ENCODE assay signal across 17 cellular contexts in genomic region chr19:23527797-23528196, GRCh38.
DNase-seq lines count a peak whose midpoint lies in the region; ATAC-seq and TF ChIP-seq lines count a peak whose summit lies in the region.
"Had no signal": no experiment of that assay in that cellular context is flagged by ENCODE, and none has a peak within 500 bp of the region (broad histone marks: within the 10 kb centered on the region; RNA-seq: fewer than 3 reads in every experiment).

No MANE protein-coding gene starts in this region.

- peaks cover 2% of the 10 kb centered on the region for H3K36me3 Mint-ChIP-seq in activated T-cell treated with anti-CD3 and anti-CD28 coated beads, Interleukin-2, amount 50 U/mL, for 4 hours (ENCODE audit: insufficient read depth)
- H3K36me3 Mint-ChIP-seq in activated naive CD8-positive, alpha-beta T cell treated with anti-CD3 and anti-CD28 coated beads for 36 hours, result no peaks in the 10 kb centered on the region

- no peaks in the 10 kb centered on the region for H3K4me1 Mint-ChIP-seq in activated T-cell treated with anti-CD3 and anti-CD28 coated beads, Interleukin-2, amount 50 U/mL, for 4 hours (ENCODE audit: low read depth)
- no peaks in the 10 kb centered on the region for H3K4me1 Mint-ChIP-seq in activated naive CD8-positive, alpha-beta T cell treated with anti-CD3 and anti-CD28 coated beads for 36 hours

- H3K9me3 Mint-ChIP-seq in activated T-cell treated with anti-CD3 and anti-CD28 coated beads, Interleukin-2, amount 50 U/mL, for 4 hours, result peaks cover 19% of the 10 kb centered on the region
- peaks cover 24% of the 10 kb centered on the region for H3K9me3 Mint-ChIP-seq in activated naive CD8-positive, alpha-beta T cell treated with anti-CD3 and anti-CD28 coated beads for 36 hours

- no peaks in the 10 kb centered on the region for H3K4me1 ChIP-seq in uterus
- H3K4me1 ChIP-seq: colonic mucosa, foreskin keratinocyte had no signal

- TF ChIP-seq CTCF in GM13977 (IDR thresholded peaks at IDR 0.05; ENCODE audit: extremely low read depth, insufficient read depth, missing control alignments), result no peak
- no peak for TF ChIP-seq CTCF in uterus (IDR thresholded peaks at IDR 0.05)

- no peak overlapping the region for H3K27ac Mint-ChIP-seq in activated naive CD8-positive, alpha-beta T cell treated with anti-CD3 and anti-CD28 coated beads for 36 hours

- H3K36me3 ChIP-seq in uterus, result no peaks in the 10 kb centered on the region
- H3K36me3 ChIP-seq: colonic mucosa had no signal

- H3K27me3 ChIP-seq in uterus, result no peaks in the 10 kb centered on the region
- H3K27me3 ChIP-seq: colonic mucosa, foreskin keratinocyte had no signal

- no peak overlapping the region for H3K4me3 ChIP-seq in uterus
- H3K4me3 ChIP-seq: colonic mucosa had no signal

- DNase-seq in activated T-cell treated with anti-CD3 and anti-CD28 coated beads, Interleukin-2, amount 50 U/mL, for 4 hours, result no peak
- DNase-seq in activated T-cell treated with anti-CD3 and anti-CD28 coated beads, Interleukin-2, amount 50 U/mL, for 1 hour, result no peak
- peak; percentile 30 for DNase-seq in GM13977 (ENCODE audit: low spot score)
- DNase-seq in activated naive CD8-positive, alpha-beta T cell treated with anti-CD3 and anti-CD28 coated beads for 36 hours, result peak; percentile 5
- no peak for DNase-seq in iPS-NIHi11 (ENCODE audit: low spot score)
- DNase-seq in uterus, result no peak
- DNase-seq: activated gamma-delta T cell treated with Interleukin-2 at 50 U/mL for 16 hours; colonic mucosa; left colon; NCI-H146; NCI-H226; retina; stimulated activated CD4-positive, alpha-beta T cell treated with anti-CD3 and anti-CD28 coated beads, Interleukin-15, amount 100 ng/mL, for 24 hours had no signal

- H3K4me3 Mint-ChIP-seq in activated T-cell treated with anti-CD3 and anti-CD28 coated beads, Interleukin-2, amount 50 U/mL, for 4 hours, result no peak overlapping the region
- no peak overlapping the region for H3K4me3 Mint-ChIP-seq in activated naive CD8-positive, alpha-beta T cell treated with anti-CD3 and anti-CD28 coated beads for 36 hours

- peak; percentile 50 to 71 for ATAC-seq in activated T-cell treated with anti-CD3 and anti-CD28 coated beads, Interleukin-2, amount 50 U/mL, for 4 hours
- ATAC-seq in HG03565 (IDR thresholded peaks at IDR 0.05; ENCODE audit: unreplicated experiment) (peak; percentile 66), GM19324 (IDR thresholded peaks at IDR 0.05; ENCODE audit: low FRiP score, unreplicated experiment) (no peak)
- ATAC-seq: Right ventricle myocardium inferior had no signal

- H3K27me3 Mint-ChIP-seq in activated T-cell treated with anti-CD3 and anti-CD28 coated beads, Interleukin-2, amount 50 U/mL, for 4 hours (ENCODE audit: low read depth), result no peaks in the 10 kb centered on the region
- no peaks in the 10 kb centered on the region for H3K27me3 Mint-ChIP-seq in activated naive CD8-positive, alpha-beta T cell treated with anti-CD3 and anti-CD28 coated beads for 36 hours

- intact Hi-C loops in uterus (cut with DNase I; ENCODE audit: low total_unique reads), result no loop called here

- in situ Hi-C loops in GM13977 (cut with MboI; ENCODE audit: low pct_unique_long_range_greater_than_20kb, low sequenced_read_pairs, unreplicated experiment), result no loop called here

- no peak for TF ChIP-seq POLR2A in uterus (IDR thresholded peaks at IDR 0.05)

- no peaks in the 10 kb centered on the region for H3K9me3 ChIP-seq in uterus
- H3K9me3 ChIP-seq: colonic mucosa had no signal

- H3K27ac ChIP-seq in uterus, result no peak overlapping the region
- H3K27ac ChIP-seq: colonic mucosa had no signal

Comparison
In these comparisons a context has a peak if more than half of its experiments do, and no peak if none do; other contexts are left out.
1. DNase-seq: peak in GM13977 (single experiment) and activated naive CD8-positive, alpha-beta T cell treated with anti-CD3 and anti-CD28 coated beads for 36 hours (single experiment); none in activated T-cell treated with anti-CD3 and anti-CD28 coated beads, Interleukin-2, amount 50 U/mL, for 4 hours (single experiment), activated T-cell treated with anti-CD3 and anti-CD28 coated beads, Interleukin-2, amount 50 U/mL, for 1 hour (single experiment), iPS-NIHi11 (single experiment) and uterus (0 of 2).